ENCODE assay signal across 17 cellular contexts in genomic region chr19:30694156-30694555, GRCh38.
DNase-seq lines count a peak whose midpoint lies in the region; ATAC-seq and TF ChIP-seq lines count a peak whose summit lies in the region.
"Had no signal": no experiment of that assay in that cellular context is flagged by ENCODE, and none has a peak within 500 bp of the region (broad histone marks: within the 10 kb centered on the region; RNA-seq: fewer than 3 reads in every experiment).

No MANE protein-coding gene starts in this region.

- no peak overlapping the region for H3K9ac ChIP-seq in mesendoderm (ENCODE audit: low read length)
- H3K9ac ChIP-seq: BLaER1 treated with 17β-estradiol and CSF1 and Interleukin-3, amounts not matched to agents 10 nM and 100 nM had no signal

- H3K4ac ChIP-seq in mesendoderm (ENCODE audit: low read depth, low read length), result no peak overlapping the region

- H4K5ac ChIP-seq in mesendoderm (ENCODE audit: low read length), result no peak overlapping the region

- no peaks in the 10 kb centered on the region for H3K79me1 ChIP-seq in mesendoderm (ENCODE audit: low read length)

- H3K4me3 Mint-ChIP-seq in activated CD4-positive, alpha-beta T cell treated with anti-CD3 and anti-CD28 coated beads, Interleukin-2, amount 10 ng/mL, durations not matched to agents 7 days and 5 days, result no peak overlapping the region
- H3K4me3 Mint-ChIP-seq in T-helper 17 cell (peak overlapping the region; percentile 13), type B pancreatic cell (peak overlapping the region; percentile 78)
- H3K4me3 Mint-ChIP-seq: CD4-positive, alpha-beta T cell had no signal

- ATAC-seq in T-helper 17 cell (no peak), HG03354 (IDR thresholded peaks at IDR 0.05; ENCODE audit: poor library complexity, severe bottlenecking, unreplicated experiment) (no peak)
- no peak for ATAC-seq in stimulated activated naive CD8-positive, alpha-beta T cell treated with anti-CD3 and anti-CD28 coated beads, Interleukin-15, Interleukin-2, amounts not matched to agents 100 U/mL and 50 U/mL, for 24 hours
- ATAC-seq: GM12878 had no signal

- no peak for DNase-seq in activated CD4-positive, alpha-beta T cell treated with anti-CD3 and anti-CD28 coated beads, Interleukin-2, amount 10 ng/mL, durations not matched to agents 7 days and 5 days
- no peak for DNase-seq in activated CD4-positive, alpha-beta T cell treated with anti-CD3 and anti-CD28 coated beads, Interleukin-2, amount 50 U/mL, for 4 hours
- DNase-seq in T-helper 17 cell (no peak), mesendoderm (no peak), type B pancreatic cell (ENCODE audit: extremely low spot score, unreplicated experiment) (no peak), 8988T (no peak)
- DNase-seq in stimulated activated naive CD8-positive, alpha-beta T cell treated with anti-CD3 and anti-CD28 coated beads, Interleukin-15, Interleukin-2, amounts not matched to agents 100 U/mL and 50 U/mL, for 24 hours, result no peak
- DNase-seq: ACHN; Calu3; CD4-positive, alpha-beta T cell; DMS79 had no signal

- TF ChIP-seq CTCF in type B pancreatic cell (conservative IDR thresholded peaks at IDR 0.05), result no peak

- peaks cover 8% of the 10 kb centered on the region for H3K4me1 Mint-ChIP-seq in activated CD4-positive, alpha-beta T cell treated with anti-CD3 and anti-CD28 coated beads, Interleukin-2, amount 10 ng/mL, durations not matched to agents 7 days and 5 days
- H3K4me1 Mint-ChIP-seq in T-helper 17 cell, result peaks cover 8% of the 10 kb centered on the region
- peaks cover 70% of the 10 kb centered on the region for H3K4me1 Mint-ChIP-seq in type B pancreatic cell (ENCODE audit: unreplicated experiment)

- no peaks in the 10 kb centered on the region for H3K27me3 ChIP-seq in mesendoderm (ENCODE audit: insufficient read depth, low read length, poor library complexity)

- no peak overlapping the region for H3K23ac ChIP-seq in mesendoderm (ENCODE audit: low read length)

- peaks cover 32% of the 10 kb centered on the region for H3K27me3 Mint-ChIP-seq in activated CD4-positive, alpha-beta T cell treated with anti-CD3 and anti-CD28 coated beads, Interleukin-2, amount 10 ng/mL, durations not matched to agents 7 days and 5 days
- H3K27me3 Mint-ChIP-seq in T-helper 17 cell (peaks cover 47% of the 10 kb centered on the region), type B pancreatic cell (peaks cover 36% of the 10 kb centered on the region)

- no peak overlapping the region for H4K8ac ChIP-seq in mesendoderm (ENCODE audit: low read depth, low read length)

- H2BK120ac ChIP-seq in mesendoderm (ENCODE audit: low read depth, low read length), result no peak overlapping the region

- H3K36me3 Mint-ChIP-seq in activated CD4-positive, alpha-beta T cell treated with anti-CD3 and anti-CD28 coated beads, Interleukin-2, amount 10 ng/mL, durations not matched to agents 7 days and 5 days (ENCODE audit: low read depth), result no peaks in the 10 kb centered on the region
- no peaks in the 10 kb centered on the region for H3K36me3 Mint-ChIP-seq in T-helper 17 cell (ENCODE audit: low read depth)
- no peaks in the 10 kb centered on the region for H3K36me3 Mint-ChIP-seq in type B pancreatic cell

- H3K27ac Mint-ChIP-seq in activated CD4-positive, alpha-beta T cell treated with anti-CD3 and anti-CD28 coated beads, Interleukin-2, amount 10 ng/mL, durations not matched to agents 7 days and 5 days, result peak overlapping the region; percentile 11
- H3K27ac Mint-ChIP-seq in T-helper 17 cell, result no peak overlapping the region
- H3K27ac Mint-ChIP-seq in type B pancreatic cell, result peak overlapping the region; percentile 75
- H3K27ac Mint-ChIP-seq: CD4-positive, alpha-beta T cell had no signal

- no peak overlapping the region for H2BK15ac ChIP-seq in mesendoderm (replicated peaks; ENCODE audit: low read depth)

- H3K36me3 ChIP-seq in mesendoderm (ENCODE audit: control insufficient read depth, insufficient read depth, low read length), result no peaks in the 10 kb centered on the region
- H3K36me3 ChIP-seq: BLaER1 treated with 17β-estradiol and CSF1 and Interleukin-3, amounts not matched to agents 10 nM and 100 nM; HAP-1 had no signal

- H3K9me3 Mint-ChIP-seq in activated CD4-positive, alpha-beta T cell treated with anti-CD3 and anti-CD28 coated beads, Interleukin-2, amount 10 ng/mL, durations not matched to agents 7 days and 5 days, result no peaks in the 10 kb centered on the region
- peaks cover 4% of the 10 kb centered on the region for H3K9me3 Mint-ChIP-seq in type B pancreatic cell
- H3K9me3 Mint-ChIP-seq: CD4-positive, alpha-beta T cell had no signal

- POLR2A ChIA-PET in activated CD4-positive, alpha-beta T cell treated with anti-CD3 and anti-CD28 coated beads, Interleukin-2, amount 10 ng/mL, durations not matched to agents 7 days and 5 days (lab: Charles Lee), result no interaction called here

- no peaks in the 10 kb centered on the region for H3K79me2 ChIP-seq in mesendoderm (ENCODE audit: control insufficient read depth, insufficient read depth, low read length)

- no peaks in the 10 kb centered on the region for H3K9me3 ChIP-seq in T-helper 17 cell (ENCODE audit: control insufficient read depth, low read length, poor library complexity, severe bottlenecking)
- H3K9me3 ChIP-seq: BLaER1 treated with 17β-estradiol and CSF1 and Interleukin-3, amounts not matched to agents 10 nM and 100 nM; HAP-1 had no signal

- peak overlapping the region; percentile 47 for H2BK5ac ChIP-seq in mesendoderm (ENCODE audit: low read length)

- H2AK5ac ChIP-seq in mesendoderm (ENCODE audit: low read length), result no peak overlapping the region

- H3K4me3 ChIP-seq in mesendoderm (ENCODE audit: low read length), result no peak overlapping the region
- H3K4me3 ChIP-seq: BLaER1 treated with 17β-estradiol and CSF1 and Interleukin-3, amounts not matched to agents 10 nM and 100 nM; GM12878; HAP-1 had no signal

- CTCF ChIA-PET in activated CD4-positive, alpha-beta T cell treated with anti-CD3 and anti-CD28 coated beads, Interleukin-2, amount 10 ng/mL, durations not matched to agents 7 days and 5 days (lab: Charles Lee), result interaction anchor here (0.7 kb wide), 1 partner anchor 845 kb away, joined by 3 read pairs; no protein-coding TSS in a partner anchor

- H3K56ac ChIP-seq in mesendoderm (ENCODE audit: low read length), result peak overlapping the region; percentile 31

- WGBS in mesendoderm (ENCODE audit: extremely low coverage, insufficient coverage, low lambda C conversion rate), result no CpG with 5 or more reads among the region's 3 CpGs

- H3K4me1 ChIP-seq in mesendoderm (ENCODE audit: control insufficient read depth, low read depth, low read length), result peaks cover 10% of the 10 kb centered on the region
- H3K4me1 ChIP-seq: HAP-1 had no signal

- H3K27ac ChIP-seq in mesendoderm (ENCODE audit: low read depth, low read length), result no peak overlapping the region
- H3K27ac ChIP-seq: 22Rv1; BLaER1 treated with 17β-estradiol and CSF1 and Interleukin-3, amounts not matched to agents 10 nM and 100 nM; HL-60 had no signal

- H3K4me2 ChIP-seq in mesendoderm (ENCODE audit: low read length), result no peak overlapping the region

- H3K18ac ChIP-seq in mesendoderm (ENCODE audit: low read length), result no peak overlapping the region
